In the genomic region with DNA sequence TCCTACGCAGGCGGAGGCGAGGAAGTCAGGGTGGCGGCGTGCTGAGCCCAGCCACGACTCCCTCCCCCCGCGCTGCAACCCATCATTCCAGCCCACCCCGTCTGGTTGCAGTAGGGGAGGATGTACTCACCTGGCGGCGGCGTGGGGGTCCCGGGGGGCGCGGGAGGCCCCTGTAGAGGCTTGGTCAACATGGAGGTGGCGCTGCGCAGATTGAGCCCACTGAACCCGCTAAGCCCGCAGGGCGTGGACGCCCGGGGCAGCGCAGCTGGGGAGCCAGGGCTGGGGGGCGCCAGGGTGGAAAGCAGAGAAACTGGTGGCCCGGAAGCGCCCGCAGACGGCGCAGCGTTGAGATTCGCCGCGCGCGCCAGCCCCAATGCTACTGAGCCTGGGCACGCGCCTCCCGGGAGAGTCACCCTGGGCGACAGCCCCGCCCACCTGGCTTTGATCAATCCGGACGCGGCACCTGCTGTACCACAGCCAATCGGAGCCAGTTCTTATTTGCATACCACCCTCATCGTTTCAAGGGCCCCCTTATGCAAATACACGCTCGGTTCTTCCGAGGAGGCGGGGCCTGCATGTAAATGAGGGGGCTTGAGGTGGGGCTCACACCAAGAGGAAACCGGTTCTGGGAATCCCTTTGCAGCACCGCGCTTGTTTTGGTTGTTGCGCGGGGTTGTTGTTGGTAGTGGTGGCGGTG, we compare ENCODE assay signal across 8 cellular contexts. TPM values are rescaled to one million over a fixed set of nuclear protein-coding genes. Genes with fewer than 3 reads are reported as not detected.
DNase-seq lines count a peak whose midpoint lies in the region; ATAC-seq and TF ChIP-seq lines count a peak whose summit lies in the region.

Gene PIM2, minus strand, starts transcription at position 381 of the 697 bp plus-strand sequence. Its CDS starts 190 bp downstream, at position 191.

- H3K27me3 ChIP-seq in ovary, result no peaks in the 10 kb centered on the region
- no peaks in the 10 kb centered on the region for H3K27me3 ChIP-seq in tibial artery

- H3K9me3 ChIP-seq in ovary (no peaks in the 10 kb centered on the region), tibial artery (no peaks in the 10 kb centered on the region)

- peak within 1 kb of the TSS; percentile 95 for H3K27ac Mint-ChIP-seq in activated naive CD4-positive, alpha-beta T cell treated with anti-CD3 and anti-CD28 coated beads, Interleukin-2, amount 50 U/mL, for 24 hours

- 32 to 49% (median 45%) methylated on average over 36 to 55 of the region's 55 CpGs for WGBS in ovary, 3 donors

- intact Hi-C loops in head of caudate nucleus (cut with DNase I) (no loop called here), ovary (cut with DNase I) (no loop called here), tibial artery (cut with DNase I; ENCODE audit: low total_unique reads) (no loop called here)

- H3K4me1 Mint-ChIP-seq in activated naive CD4-positive, alpha-beta T cell treated with anti-CD3 and anti-CD28 coated beads, Interleukin-2, amount 50 U/mL, for 24 hours, result peaks cover 51% of the 10 kb centered on the region

- H3K4me1 ChIP-seq in ovary (ENCODE audit: insufficient read depth) (no peaks in the 10 kb centered on the region), tibial artery (peaks cover 0 to 26% (median 4%) of the 10 kb centered on the region in 4 donors)

- H3K9me3 Mint-ChIP-seq in activated naive CD4-positive, alpha-beta T cell treated with anti-CD3 and anti-CD28 coated beads, Interleukin-2, amount 50 U/mL, for 24 hours, result no peaks in the 10 kb centered on the region

- no peaks in the 10 kb centered on the region for H3K27me3 Mint-ChIP-seq in activated naive CD4-positive, alpha-beta T cell treated with anti-CD3 and anti-CD28 coated beads, Interleukin-2, amount 50 U/mL, for 24 hours

- no peaks in the 10 kb centered on the region for H3K36me3 ChIP-seq in ovary
- H3K36me3 ChIP-seq in tibial artery, result peaks cover 0 to 29% (median 15%) of the 10 kb centered on the region in 3 donors

- TF ChIP-seq POLR2A in GM10847 (IDR thresholded peaks at IDR 0.05; ENCODE audit: extremely low read depth, insufficient read length) (peak; percentile 96), ovary (IDR thresholded peaks at IDR 0.05) (peak; percentile 77)

- H3K4me3 Mint-ChIP-seq in activated naive CD4-positive, alpha-beta T cell treated with anti-CD3 and anti-CD28 coated beads, Interleukin-2, amount 50 U/mL, for 24 hours, result peak within 1 kb of the TSS; percentile 95

- no peak for TF ChIP-seq EP300 in ovary (IDR thresholded peaks at IDR 0.05)

- peak; percentile 93 for DNase-seq in NCI-H1105 treated with DMSO at 0.1 percent for 48 hours (lab: John Stamatoyannopoulos, UW)
- peak; percentile 69 for DNase-seq in SKM-1 (lab: John Stamatoyannopoulos, UW; ENCODE audit: unreplicated experiment)
- DNase-seq in head of caudate nucleus, result peak; percentile 66 to 93 (median 85)
- peak; percentile 86 to 92 (median 91) for DNase-seq in ovary
- DNase-seq in tibial artery, result peak; percentile 89 to 95

- TF ChIP-seq CTCF in ovary (IDR thresholded peaks at IDR 0.05) (no peak), tibial artery (IDR thresholded peaks at IDR 0.05) (no peak)

- H3K36me3 Mint-ChIP-seq in activated naive CD4-positive, alpha-beta T cell treated with anti-CD3 and anti-CD28 coated beads, Interleukin-2, amount 50 U/mL, for 24 hours, result peaks cover 10% of the 10 kb centered on the region

- H3K27ac ChIP-seq in ovary (peak within 1 kb of the TSS; percentile 38 to 83), tibial artery (peak within 1 kb of the TSS; percentile 91 to 96)

- peak within 1 kb of the TSS; percentile 64 for H3K4me3 ChIP-seq in ovary
- peak within 1 kb of the TSS; percentile 67 to 74 for H3K4me3 ChIP-seq in tibial artery

- ATAC-seq in HG02678 (IDR thresholded peaks at IDR 0.05; ENCODE audit: unreplicated experiment), result peak; percentile 85

RNA-seq across cellular contexts. Expression of gene PIM2, which starts in this region (rescaled TPM):
- total RNA-seq in ovary, result 10 to 100 TPM in 1 of 7 donors, 1 to 10 TPM in 6; 6.3 to 13.0 (median 8.8) TPM
- polyA plus RNA-seq in ovary, result 10 to 100 TPM in 1 of 2 donors, 1 to 10 TPM in 1; 8.9 to 22.9 TPM

Comparison
In these comparisons a context has a peak if more than half of its experiments do, and no peak if none do; other contexts are left out.
1. Peak in every context shown above with its lines: DNase-seq, ATAC-seq, H3K4me3 ChIP-seq and H3K27ac ChIP-seq.